ENCODE assay signal across 18 cellular contexts in the genomic region with DNA sequence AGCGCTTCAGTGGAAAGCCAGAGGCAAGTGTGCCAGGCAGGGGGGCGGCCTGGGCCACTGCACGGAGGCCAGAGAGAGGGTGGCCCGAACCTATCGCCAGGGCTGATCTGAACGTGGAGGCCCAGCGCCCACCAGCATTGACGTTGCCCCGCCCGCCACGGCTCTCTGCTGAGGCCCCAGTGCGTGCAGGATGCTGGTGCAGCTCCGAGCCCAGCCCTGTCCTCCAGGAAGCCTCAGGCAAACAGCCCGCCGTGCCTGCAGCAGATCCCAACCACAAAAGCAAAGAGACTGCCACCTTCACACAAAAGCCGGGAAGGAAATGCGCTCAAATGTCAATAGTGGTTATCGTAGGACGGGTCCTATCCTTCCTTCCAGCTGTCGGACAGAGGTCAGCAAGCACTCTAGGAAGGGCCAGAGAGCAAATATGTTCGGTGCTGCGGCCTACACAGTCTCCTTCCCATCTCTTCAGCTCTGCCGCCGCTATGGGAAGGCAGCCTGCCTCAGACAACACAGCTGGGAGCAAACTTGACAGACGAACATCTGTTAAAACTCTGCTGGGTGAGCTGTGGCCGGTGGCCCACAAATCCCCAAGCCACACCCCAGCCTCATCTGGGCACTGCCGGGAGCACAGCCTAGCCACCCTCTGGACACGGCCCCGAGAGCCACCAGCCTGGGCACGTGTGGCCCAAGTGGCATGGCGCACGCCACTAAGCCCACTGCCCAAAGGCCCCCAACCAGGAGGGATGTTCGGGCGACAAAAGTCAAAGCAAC.
DNase-seq lines count a peak whose midpoint lies in the region; ATAC-seq and TF ChIP-seq lines count a peak whose summit lies in the region.
"Had no signal": no experiment of that assay in that cellular context is flagged by ENCODE, and none has a peak within 500 bp of the region (broad histone marks: within the 10 kb centered on the region; RNA-seq: fewer than 3 reads in every experiment).

No MANE protein-coding gene starts in this region.

- no peaks in the 10 kb centered on the region for H3K36me3 ChIP-seq in endodermal cell (ENCODE audit: control insufficient read depth, insufficient read depth, low read length)
- H3K36me3 ChIP-seq in aorta (ENCODE audit: control insufficient read depth in 1 of 2, insufficient read depth in 2 of 2, low read length in 1 of 2): no peaks in the 10 kb centered on the region
- no peaks in the 10 kb centered on the region for H3K36me3 ChIP-seq in brain microvascular endothelial cell (replicated peaks)
- H3K36me3 ChIP-seq in esophagus squamous epithelium: peaks cover 0 to 9% (median 0%) of the 10 kb centered on the region in 3 donors
- H3K36me3 ChIP-seq: colonic mucosa had no signal

- H3K4me3 Mint-ChIP-seq in stimulated activated naive CD8-positive, alpha-beta T cell treated with anti-CD3 and anti-CD28 coated beads, Interleukin-15, Interleukin-2, amounts not matched to agents 100 ng/mL and 50 ng/mL, for 24 hours: no peak overlapping the region
- H3K4me3 Mint-ChIP-seq in stimulated activated naive CD8-positive, alpha-beta T cell treated with anti-CD3 and anti-CD28 coated beads, Interleukin-15, amount 100 ng/mL, for 72 hours: no peak overlapping the region
- H3K4me3 Mint-ChIP-seq in endodermal cell: no peak overlapping the region
- H3K4me3 Mint-ChIP-seq: activated naive CD4-positive, alpha-beta T cell treated with anti-CD3 and anti-CD28 coated beads for 36 hours; memory B cell; natural killer cell treated with Interleukin-12 subunit alpha and Interleukin-12 subunit beta and Interleukin-15 and Interleukin-18, amount 100 ng/mL, for 72 hours had no signal

- no peaks in the 10 kb centered on the region for H3K4me1 ChIP-seq in endodermal cell (ENCODE audit: control insufficient read depth, insufficient read depth, low read length)
- no peaks in the 10 kb centered on the region for H3K4me1 ChIP-seq in aorta (ENCODE audit: control insufficient read depth in 1 of 2, insufficient read depth in 2 of 2, low read length in 2 of 2)
- peaks cover 0 to 57% (median 11%) of the 10 kb centered on the region in 3 donors for H3K4me1 ChIP-seq in esophagus squamous epithelium
- H3K4me1 ChIP-seq: Caco-2 had no signal

- peak overlapping the region; percentile 47 for H3K27ac Mint-ChIP-seq in stimulated activated naive CD8-positive, alpha-beta T cell treated with anti-CD3 and anti-CD28 coated beads, Interleukin-15, Interleukin-2, amounts not matched to agents 100 ng/mL and 50 ng/mL, for 24 hours
- H3K27ac Mint-ChIP-seq in stimulated activated naive CD8-positive, alpha-beta T cell treated with anti-CD3 and anti-CD28 coated beads, Interleukin-15, amount 100 ng/mL, for 72 hours: peak overlapping the region in 1 of 2 donors; percentile 88
- peak overlapping the region; percentile 70 for H3K27ac Mint-ChIP-seq in endodermal cell
- H3K27ac Mint-ChIP-seq: activated naive CD4-positive, alpha-beta T cell treated with anti-CD3 and anti-CD28 coated beads for 36 hours; memory B cell; natural killer cell treated with Interleukin-12 subunit alpha and Interleukin-12 subunit beta and Interleukin-15 and Interleukin-18, amount 100 ng/mL, for 72 hours had no signal

- ATAC-seq in stimulated activated naive CD8-positive, alpha-beta T cell treated with anti-CD3 and anti-CD28 coated beads, Interleukin-15, amount 100 ng/mL, for 72 hours: no peak
- no peak for ATAC-seq in aorta (ENCODE audit: low FRiP score)
- no peak for ATAC-seq in HG02642 (IDR thresholded peaks at IDR 0.05; ENCODE audit: poor library complexity, unreplicated experiment)
- ATAC-seq: gastroesophageal sphincter; natural killer cell treated with Interleukin-12 subunit alpha and Interleukin-12 subunit beta and Interleukin-15 and Interleukin-18, amount 100 ng/mL, for 72 hours had no signal

- no peaks in the 10 kb centered on the region for H3K27me3 Mint-ChIP-seq in stimulated activated naive CD8-positive, alpha-beta T cell treated with anti-CD3 and anti-CD28 coated beads, Interleukin-15, Interleukin-2, amounts not matched to agents 100 ng/mL and 50 ng/mL, for 24 hours
- no peaks in the 10 kb centered on the region for H3K27me3 Mint-ChIP-seq in stimulated activated naive CD8-positive, alpha-beta T cell treated with anti-CD3 and anti-CD28 coated beads, Interleukin-15, amount 100 ng/mL, for 72 hours
- no peaks in the 10 kb centered on the region for H3K27me3 Mint-ChIP-seq in endodermal cell (ENCODE audit: insufficient read depth)
- H3K27me3 Mint-ChIP-seq: memory B cell; natural killer cell treated with Interleukin-12 subunit alpha and Interleukin-12 subunit beta and Interleukin-15 and Interleukin-18, amount 100 ng/mL, for 72 hours had no signal

- H3K27ac ChIP-seq in endodermal cell (ENCODE audit: low read depth, low read length): no peak overlapping the region
- no peak overlapping the region for H3K27ac ChIP-seq in aorta (ENCODE audit: low read depth in 1 of 2, low read length in 2 of 2)
- no peak overlapping the region for H3K27ac ChIP-seq in brain microvascular endothelial cell
- H3K27ac ChIP-seq in esophagus squamous epithelium: peak overlapping the region in 1 of 4 donors; percentile 22
- H3K27ac ChIP-seq: colonic mucosa, epithelial cell of prostate had no signal

- no peaks in the 10 kb centered on the region for H3K9me3 Mint-ChIP-seq in stimulated activated naive CD8-positive, alpha-beta T cell treated with anti-CD3 and anti-CD28 coated beads, Interleukin-15, Interleukin-2, amounts not matched to agents 100 ng/mL and 50 ng/mL, for 24 hours
- H3K9me3 Mint-ChIP-seq in stimulated activated naive CD8-positive, alpha-beta T cell treated with anti-CD3 and anti-CD28 coated beads, Interleukin-15, amount 100 ng/mL, for 72 hours: no peaks in the 10 kb centered on the region
- H3K9me3 Mint-ChIP-seq in endodermal cell: no peaks in the 10 kb centered on the region
- H3K9me3 Mint-ChIP-seq: activated naive CD4-positive, alpha-beta T cell treated with anti-CD3 and anti-CD28 coated beads for 36 hours; memory B cell; natural killer cell treated with Interleukin-12 subunit alpha and Interleukin-12 subunit beta and Interleukin-15 and Interleukin-18, amount 100 ng/mL, for 72 hours had no signal

- 91 to 92% methylated on average over 24 to 34 of the region's 34 CpGs for WGBS in endodermal cell (ENCODE audit: insufficient coverage in 1 of 2, insufficient read length in 1 of 2), 2 experiments
- 88 to 92% methylated on average over 34 of the region's 34 CpGs for WGBS in aorta, 2 donors
- 78 to 81% methylated on average over 18 to 19 of the region's 34 CpGs for WGBS in esophagus squamous epithelium, 2 donors

- H3K9ac ChIP-seq in endodermal cell (ENCODE audit: extremely low read depth, low read length, poor library complexity, severe bottlenecking): no peak overlapping the region

- no peaks in the 10 kb centered on the region for H3K9me3 ChIP-seq in endodermal cell (ENCODE audit: control insufficient read depth, low read length)
- H3K9me3 ChIP-seq in aorta (ENCODE audit: control insufficient read depth, low read length): no peaks in the 10 kb centered on the region
- no peaks in the 10 kb centered on the region for H3K9me3 ChIP-seq in esophagus squamous epithelium
- H3K9me3 ChIP-seq: Caco-2, colonic mucosa, gastroesophageal sphincter had no signal

- H3K4me1 Mint-ChIP-seq in stimulated activated naive CD8-positive, alpha-beta T cell treated with anti-CD3 and anti-CD28 coated beads, Interleukin-15, Interleukin-2, amounts not matched to agents 100 ng/mL and 50 ng/mL, for 24 hours (ENCODE audit: low read depth): no peaks in the 10 kb centered on the region
- H3K4me1 Mint-ChIP-seq in stimulated activated naive CD8-positive, alpha-beta T cell treated with anti-CD3 and anti-CD28 coated beads, Interleukin-15, amount 100 ng/mL, for 72 hours: peaks cover 29% of the 10 kb centered on the region
- H3K4me1 Mint-ChIP-seq in endodermal cell: no peaks in the 10 kb centered on the region

- H3K27me3 ChIP-seq in endodermal cell (ENCODE audit: control insufficient read depth, insufficient read depth, low read length, poor library complexity, severe bottlenecking) (no peaks in the 10 kb centered on the region), aorta (ENCODE audit: control insufficient read depth in 1 of 2, insufficient read depth in 2 of 2, low read length in 1 of 2) (no peaks in the 10 kb centered on the region), brain microvascular endothelial cell (replicated peaks) (no peaks in the 10 kb centered on the region), esophagus squamous epithelium (no peaks in the 10 kb centered on the region)
- H3K27me3 ChIP-seq: colonic mucosa, gastroesophageal sphincter had no signal

- peaks cover 4% of the 10 kb centered on the region for H3K36me3 Mint-ChIP-seq in stimulated activated naive CD8-positive, alpha-beta T cell treated with anti-CD3 and anti-CD28 coated beads, Interleukin-15, Interleukin-2, amounts not matched to agents 100 ng/mL and 50 ng/mL, for 24 hours (ENCODE audit: low read depth)
- H3K36me3 Mint-ChIP-seq in endodermal cell (ENCODE audit: low read depth): no peaks in the 10 kb centered on the region
- H3K36me3 Mint-ChIP-seq: natural killer cell treated with Interleukin-12 subunit alpha and Interleukin-12 subunit beta and Interleukin-15 and Interleukin-18, amount 100 ng/mL, for 72 hours had no signal

- TF ChIP-seq CTCF in endodermal cell (conservative IDR thresholded peaks at IDR 0.05) (no peak), brain microvascular endothelial cell (IDR thresholded peaks at IDR 0.05; ENCODE audit: low read depth, low read length, missing control alignments) (no peak), esophagus squamous epithelium (IDR thresholded peaks at IDR 0.05) (no peak)

- DNase-seq in stimulated activated naive CD8-positive, alpha-beta T cell treated with anti-CD3 and anti-CD28 coated beads, Interleukin-15, amount 100 ng/mL, for 72 hours: no peak
- DNase-seq in endodermal cell (no peak), lung microvascular endothelial cell (ENCODE audit: low read depth in 2 of 2) (peak; percentile 24 to 77), aorta (peak; percentile 38 to 60), brain microvascular endothelial cell (no peak), esophagus squamous epithelium (lab: John Stamatoyannopoulos, UW) (no peak)
- DNase-seq: activated CD4-positive, alpha-beta T cell treated with anti-CD3 and anti-CD28 coated beads for 1 hour; activated naive CD4-positive, alpha-beta T cell treated with anti-CD3 and anti-CD28 coated beads for 36 hours; Caco-2; colonic mucosa; NCI-H2107; NCI-H526 had no signal

- intact Hi-C loops in aorta (cut with DNase I) (no loop called here), esophagus squamous epithelium (cut with DNase I) (loop anchor here (10.0 kb wide), 1 partner anchor 79 kb away; no protein-coding TSS in a partner anchor)

- in situ Hi-C loops in brain microvascular endothelial cell (cut with HindIII; ENCODE audit: low pct_ligation_motif_present, low sequenced_read_pairs): no loop called here

- TF ChIP-seq POLR2A in esophagus squamous epithelium (IDR thresholded peaks at IDR 0.05): no peak

- H3K4me3 ChIP-seq in endodermal cell (ENCODE audit: low read length) (no peak overlapping the region), aorta (ENCODE audit: low read length in 2 of 2) (no peak overlapping the region), brain microvascular endothelial cell (ENCODE audit: low read depth, low read length) (no peak overlapping the region), esophagus squamous epithelium (no peak overlapping the region)
- H3K4me3 ChIP-seq: colonic mucosa, gastroesophageal sphincter had no signal

Comparison
In these comparisons a context has a peak if more than half of its experiments do, and no peak if none do; other contexts are left out.
1. DNase-seq: peak in lung microvascular endothelial cell (2 of 2) and aorta (2 of 2); none in stimulated activated naive CD8-positive, alpha-beta T cell treated with anti-CD3 and anti-CD28 coated beads, Interleukin-15, amount 100 ng/mL, for 72 hours (0 of 2), endodermal cell (single experiment), brain microvascular endothelial cell (single experiment) and esophagus squamous epithelium (single experiment).